ENCODE assay signal across 8 cellular contexts in genomic region chr3:105686324-105686897, GRCh38.
A peak's percentile ranks its signal among the peaks of the same experiment; 100 is the strongest.
DNase-seq lines count a peak whose midpoint lies in the region; ATAC-seq and TF ChIP-seq lines count a peak whose summit lies in the region.

No MANE protein-coding gene starts in this region.

- BruUV-seq in HCT116 (replicated peaks; lab: Mats Ljungman, UMichigan), result no TSS peak

- intact Hi-C loops in HCT116 (cut with micrococcal nuclease) (loop anchor here (1.0 to 5.0 kb wide), 5 partner anchors 436 to 1431 kb away; no protein-coding TSS in a partner anchor), thyroid gland (cut with DNase I) (no loop called here)

- no peak overlapping the region for H2AFZ ChIP-seq in HCT116 (ENCODE audit: low read depth, low read length, poor library complexity, severe bottlenecking)

- H3K36me3 ChIP-seq in HCT116 (ENCODE audit: control insufficient read depth in 1 of 2, insufficient read depth in 2 of 2, low read length in 2 of 2) (no peaks in the 10 kb centered on the region), thyroid gland (peaks cover 0 to 6% of the 10 kb centered on the region in 2 donors)

- no peak overlapping the region for H3K4me3 ChIP-seq in HCT116 (replicated peaks in 1 of 2; ENCODE audit: low read depth in 1 of 2, low read length in 2 of 2)
- H3K4me3 ChIP-seq in WI38 (ENCODE audit: low read depth, low read length), result no peak overlapping the region
- no peak overlapping the region for H3K4me3 ChIP-seq in thyroid gland (replicated peaks in 1 of 3)

- no peak overlapping the region for H3K9ac ChIP-seq in HCT116 (ENCODE audit: low read length)

- no peaks in the 10 kb centered on the region for H3K9me2 ChIP-seq in HCT116 (ENCODE audit: insufficient read depth)

- H3K27ac ChIP-seq in HCT116 (ENCODE audit: low read depth, low read length) (no peak overlapping the region), thyroid gland (no peak overlapping the region)

- peak; percentile 41 to 79 (median 66); a peak in 5 of 6 replicates for TF ChIP-seq CTCF in HCT116 (IDR thresholded peaks at IDR 0.05 in 2 of 3, conservative IDR thresholded peaks at IDR 0.05 in 1 of 3; ENCODE audit: borderline replicate concordance in 1 of 3, insufficient read depth in 1 of 3, low read depth in 2 of 3, low read length in 2 of 3)
- TF ChIP-seq CTCF in WI38 (IDR thresholded peaks at IDR 0.05; ENCODE audit: low read depth, low read length), result peak; percentile 57
- peak; percentile 29 to 86 (median 61) for TF ChIP-seq CTCF in thyroid gland (IDR thresholded peaks at IDR 0.05)

- H3K4me1 ChIP-seq in HCT116 (ENCODE audit: control insufficient read depth in 1 of 2, insufficient read depth in 2 of 2, low read length in 2 of 2), result no peaks in the 10 kb centered on the region
- H3K4me1 ChIP-seq in thyroid gland, result no peaks in the 10 kb centered on the region

- WGBS in thyroid gland, 2 donors, result 36 to 46% methylated on average over 2 of the region's 2 CpGs

- no peak for ATAC-seq in HCT116
- no peak for ATAC-seq in GM18858 (IDR thresholded peaks at IDR 0.05; ENCODE audit: unreplicated experiment)
- no peak for ATAC-seq in GM18867 (IDR thresholded peaks at IDR 0.05; ENCODE audit: unreplicated experiment)

- H3K9me3 ChIP-seq in HCT116 (ENCODE audit: control insufficient read depth in 1 of 2, insufficient read depth in 1 of 2, low read depth in 1 of 2, low read length in 2 of 2), result no peaks in the 10 kb centered on the region
- H3K9me3 ChIP-seq in thyroid gland, result no peaks in the 10 kb centered on the region

- TF ChIP-seq RAD21 in HCT116 (IDR thresholded peaks at IDR 0.05; ENCODE audit: low read depth), result peak; percentile 71

- no peaks in the 10 kb centered on the region for H4K20me1 ChIP-seq in HCT116 (ENCODE audit: insufficient read depth)

- DNase-seq in D341Med (ENCODE audit: low spot score) (peak; percentile 29), HCT116 (ENCODE audit: low read depth, low spot score) (peak; percentile 0), hepatic stellate cell (ENCODE audit: low spot score) (peak; percentile 12), thyroid gland (no peak), NCI-H2227 (lab: John Stamatoyannopoulos, UW; ENCODE audit: unreplicated experiment) (no peak)

- TF ChIP-seq POLR2A in HCT116 (IDR thresholded peaks at IDR 0.05; ENCODE audit: borderline replicate concordance, extremely low read depth, insufficient read depth, insufficient read length) (no peak), thyroid gland (IDR thresholded peaks at IDR 0.05) (no peak)

- no peak overlapping the region for H3K4me2 ChIP-seq in HCT116 (ENCODE audit: low read length)

- H3K79me2 ChIP-seq in HCT116 (ENCODE audit: insufficient read depth, low read length), result no peaks in the 10 kb centered on the region

- RAD21 ChIA-PET in HCT116 (lab: Charles Lee; ENCODE audit: low non-redundant PET in 1 of 2, low total read pairs in 2 of 2, uncharacterized antibody in 2 of 2, unreplicated experiment in 2 of 2), result no interaction called here

- H3K27me3 ChIP-seq in HCT116 (ENCODE audit: insufficient read depth, low read length) (no peaks in the 10 kb centered on the region), thyroid gland (no peaks in the 10 kb centered on the region)

- POLR2A ChIA-PET in HCT116 (lab: Charles Lee), result no interaction called here

- CTCF ChIA-PET in HCT116 (lab: Charles Lee), result interaction anchor here (1.2 kb wide), 1 partner anchor 16 kb away, joined by 3 read pairs; no protein-coding TSS in a partner anchor

TF ChIP-seq in HCT116, 20 proteins besides CTCF, POLR2A, EP300 and RAD21:
- TF ChIP-seq TCF7L2 (IDR thresholded peaks at IDR 0.05; ENCODE audit: borderline replicate concordance, extremely low read depth, insufficient read depth, insufficient read length) (no peak), YY1 (IDR thresholded peaks at IDR 0.05; ENCODE audit: extremely low read depth, insufficient replicate concordance, low read depth, low read length) (no peak), ZNF274 (IDR thresholded peaks at IDR 0.05; ENCODE audit: low read depth, low read length) (no peak), SRF (IDR thresholded peaks at IDR 0.05; ENCODE audit: low read depth) (no peak), SP1 (IDR thresholded peaks at IDR 0.05; ENCODE audit: low read depth) (no peak), CBX3 (IDR thresholded peaks at IDR 0.05; ENCODE audit: low read depth) (no peak), ATF3 (IDR thresholded peaks at IDR 0.05) (no peak), CEBPB (IDR thresholded peaks at IDR 0.05; ENCODE audit: low read depth) (no peak), JUND (IDR thresholded peaks at IDR 0.05) (no peak), FOSL1 (IDR thresholded peaks at IDR 0.05; ENCODE audit: low read depth) (no peak), EZH2phosphoT487 (IDR thresholded peaks at IDR 0.05; ENCODE audit: borderline replicate concordance) (no peak), EGR1 (IDR thresholded peaks at IDR 0.05; ENCODE audit: low read depth) (no peak), SIN3A (IDR thresholded peaks at IDR 0.05; ENCODE audit: low read depth) (no peak), ELF1 (IDR thresholded peaks at IDR 0.05; ENCODE audit: borderline replicate concordance, low read depth) (no peak), ZFX (IDR thresholded peaks at IDR 0.05) (no peak), MAX (IDR thresholded peaks at IDR 0.05) (no peak)
- TF ChIP-seq, protein P1, sequence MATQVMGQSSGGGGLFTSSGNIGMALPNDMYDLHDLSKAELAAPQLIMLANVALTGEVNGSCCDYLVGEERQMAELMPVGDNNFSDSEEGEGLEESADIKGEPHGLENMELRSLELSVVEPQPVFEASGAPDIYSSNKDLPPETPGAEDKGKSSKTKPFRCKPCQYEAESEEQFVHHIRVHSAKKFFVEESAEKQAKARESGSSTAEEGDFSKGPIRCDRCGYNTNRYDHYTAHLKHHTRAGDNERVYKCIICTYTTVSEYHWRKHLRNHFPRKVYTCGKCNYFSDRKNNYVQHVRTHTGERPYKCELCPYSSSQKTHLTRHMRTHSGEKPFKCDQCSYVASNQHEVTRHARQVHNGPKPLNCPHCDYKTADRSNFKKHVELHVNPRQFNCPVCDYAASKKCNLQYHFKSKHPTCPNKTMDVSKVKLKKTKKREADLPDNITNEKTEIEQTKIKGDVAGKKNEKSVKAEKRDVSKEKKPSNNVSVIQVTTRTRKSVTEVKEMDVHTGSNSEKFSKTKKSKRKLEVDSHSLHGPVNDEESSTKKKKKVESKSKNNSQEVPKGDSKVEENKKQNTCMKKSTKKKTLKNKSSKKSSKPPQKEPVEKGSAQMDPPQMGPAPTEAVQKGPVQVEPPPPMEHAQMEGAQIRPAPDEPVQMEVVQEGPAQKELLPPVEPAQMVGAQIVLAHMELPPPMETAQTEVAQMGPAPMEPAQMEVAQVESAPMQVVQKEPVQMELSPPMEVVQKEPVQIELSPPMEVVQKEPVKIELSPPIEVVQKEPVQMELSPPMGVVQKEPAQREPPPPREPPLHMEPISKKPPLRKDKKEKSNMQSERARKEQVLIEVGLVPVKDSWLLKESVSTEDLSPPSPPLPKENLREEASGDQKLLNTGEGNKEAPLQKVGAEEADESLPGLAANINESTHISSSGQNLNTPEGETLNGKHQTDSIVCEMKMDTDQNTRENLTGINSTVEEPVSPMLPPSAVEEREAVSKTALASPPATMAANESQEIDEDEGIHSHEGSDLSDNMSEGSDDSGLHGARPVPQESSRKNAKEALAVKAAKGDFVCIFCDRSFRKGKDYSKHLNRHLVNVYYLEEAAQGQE (IDR thresholded peaks at IDR 0.05; ENCODE audit: low read depth), result no peak
- TF ChIP-seq, protein P2, sequence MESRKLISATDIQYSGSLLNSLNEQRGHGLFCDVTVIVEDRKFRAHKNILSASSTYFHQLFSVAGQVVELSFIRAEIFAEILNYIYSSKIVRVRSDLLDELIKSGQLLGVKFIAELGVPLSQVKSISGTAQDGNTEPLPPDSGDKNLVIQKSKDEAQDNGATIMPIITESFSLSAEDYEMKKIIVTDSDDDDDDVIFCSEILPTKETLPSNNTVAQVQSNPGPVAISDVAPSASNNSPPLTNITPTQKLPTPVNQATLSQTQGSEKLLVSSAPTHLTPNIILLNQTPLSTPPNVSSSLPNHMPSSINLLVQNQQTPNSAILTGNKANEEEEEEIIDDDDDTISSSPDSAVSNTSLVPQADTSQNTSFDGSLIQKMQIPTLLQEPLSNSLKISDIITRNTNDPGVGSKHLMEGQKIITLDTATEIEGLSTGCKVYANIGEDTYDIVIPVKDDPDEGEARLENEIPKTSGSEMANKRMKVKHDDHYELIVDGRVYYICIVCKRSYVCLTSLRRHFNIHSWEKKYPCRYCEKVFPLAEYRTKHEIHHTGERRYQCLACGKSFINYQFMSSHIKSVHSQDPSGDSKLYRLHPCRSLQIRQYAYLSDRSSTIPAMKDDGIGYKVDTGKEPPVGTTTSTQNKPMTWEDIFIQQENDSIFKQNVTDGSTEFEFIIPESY (IDR thresholded peaks at IDR 0.05; ENCODE audit: extremely low read depth, insufficient replicate concordance, low read length), result no peak

Comparison
In these comparisons a context has a peak if more than half of its experiments do, and no peak if none do; other contexts are left out.
1. DNase-seq: peak in D341Med (single experiment), HCT116 (single experiment) and hepatic stellate cell (single experiment); none in thyroid gland (0 of 2) and NCI-H2227 (single experiment).
2. Peak in every context shown above with its lines, with median percentiles within 50 percentile points of each other: CTCF ChIP-seq.